27 cellular contexts compared by ENCODE assay signal in genomic region chr10:93032105-93032808, GRCh38. TPM values are rescaled to one million over a fixed set of nuclear protein-coding genes. Genes with fewer than 3 reads are reported as not detected.
DNase-seq lines count a peak whose midpoint lies in the region; ATAC-seq, FAIRE-seq and TF ChIP-seq lines count a peak whose summit lies in the region.
"Had no signal": no experiment of that assay in that cellular context is flagged by ENCODE, and none has a peak within 500 bp of the region (broad histone marks: within the 10 kb centered on the region; RNA-seq: fewer than 3 reads in every experiment).

No MANE protein-coding gene starts in this region.

- peaks cover 11% of the 10 kb centered on the region for H3K9me3 Mint-ChIP-seq in WTC11
- H3K9me3 Mint-ChIP-seq: activated T-helper 17 cell treated with anti-CD3 and anti-CD28 coated beads, Interleukin-2, amount 50 U/mL, for 72 hours; natural killer cell treated with Interleukin-12 subunit alpha and Interleukin-12 subunit beta and Interleukin-15 and Interleukin-18, amount 100 ng/mL, for 72 hours had no signal

- no peaks in the 10 kb centered on the region for H3K9me3 ChIP-seq in kidney (ENCODE audit: control insufficient read depth in 1 of 2, low read length in 2 of 2)

- H3K4me3 ChIP-seq in kidney (ENCODE audit: low read length in 2 of 2): no peak overlapping the region
- H3K4me3 ChIP-seq: SK-N-MC, stomach had no signal

- DNase-seq in H54 (ENCODE audit: insufficient read length, low spot score): no peak
- no peak for DNase-seq in WTC11 (ENCODE audit: low spot score)
- peak; percentile 28 for DNase-seq in hepatic stellate cell (ENCODE audit: low spot score)
- peak; percentile 22 for DNase-seq in superior temporal gyrus (ENCODE audit: extremely low spot score)
- no peak for DNase-seq in kidney
- DNase-seq: activated CD4-positive, alpha-beta T cell treated with anti-CD3 and anti-CD28 coated beads, Interleukin-2, amount 50 U/mL, for 1 hour; brain microvascular endothelial cell; cortex of kidney; NCI-H1105; NCI-H2081 treated with DMSO at 0.1 percent for 48 hours; NCI-H524; right cardiac atrium; stomach; WERI-Rb-1 had no signal

- no peaks in the 10 kb centered on the region for H3K36me3 ChIP-seq in kidney (ENCODE audit: control insufficient read depth in 1 of 2, insufficient read depth in 2 of 2, low read length in 2 of 2)
- H3K36me3 ChIP-seq: brain microvascular endothelial cell, WERI-Rb-1 had no signal

- CTCF ChIA-PET in WTC11 (lab: Charles Lee): interaction anchor here (2.0 kb wide), 1 partner anchor 8 kb away, joined by 13 read pairs; no protein-coding TSS in a partner anchor

- no peak overlapping the region for H3K4me3 Mint-ChIP-seq in WTC11
- H3K4me3 Mint-ChIP-seq: activated T-helper 17 cell treated with anti-CD3 and anti-CD28 coated beads, Interleukin-2, amount 50 U/mL, for 72 hours; natural killer cell treated with Interleukin-12 subunit alpha and Interleukin-12 subunit beta and Interleukin-15 and Interleukin-18, amount 100 ng/mL, for 72 hours had no signal

- TF ChIP-seq CTCF in WTC11 (IDR thresholded peaks at IDR 0.05) (no peak), kidney (IDR thresholded peaks at IDR 0.05; ENCODE audit: borderline replicate concordance, extremely low read depth, insufficient read depth) (no peak)

- TF ChIP-seq POLR2A in H54 (IDR thresholded peaks at IDR 0.05; ENCODE audit: low read depth, low read length): no peak

- peaks cover 37% of the 10 kb centered on the region for H3K4me1 Mint-ChIP-seq in WTC11
- H3K4me1 Mint-ChIP-seq: activated T-helper 17 cell treated with anti-CD3 and anti-CD28 coated beads, Interleukin-2, amount 50 U/mL, for 72 hours had no signal

- H3K4me1 ChIP-seq in kidney (ENCODE audit: control insufficient read depth in 1 of 2, insufficient read depth in 1 of 2, low read depth in 1 of 2, low read length in 2 of 2): no peaks in the 10 kb centered on the region
- H3K4me1 ChIP-seq: parathyroid adenoma had no signal

- H3K27ac ChIP-seq in kidney (ENCODE audit: low read depth in 2 of 2, low read length in 2 of 2): no peak overlapping the region
- H3K27ac ChIP-seq: brain microvascular endothelial cell, parathyroid adenoma, SK-N-MC, stomach, WERI-Rb-1 had no signal

- no peak for ATAC-seq in WTC11
- ATAC-seq in GM19324 (IDR thresholded peaks at IDR 0.05; ENCODE audit: low FRiP score, unreplicated experiment): no peak
- no peak for ATAC-seq in GM18909 (IDR thresholded peaks at IDR 0.05; ENCODE audit: poor library complexity, unreplicated experiment)
- ATAC-seq: activated T-helper 17 cell treated with anti-CD3 and anti-CD28 coated beads, Interleukin-2, amount 50 U/mL, for 72 hours; natural killer cell treated with Interleukin-12 subunit alpha and Interleukin-12 subunit beta and Interleukin-15 and Interleukin-18, amount 100 ng/mL, for 72 hours; right cardiac atrium had no signal

- H3K36me3 Mint-ChIP-seq in WTC11: peaks cover 7% of the 10 kb centered on the region
- H3K36me3 Mint-ChIP-seq: natural killer cell treated with Interleukin-12 subunit alpha and Interleukin-12 subunit beta and Interleukin-15 and Interleukin-18, amount 100 ng/mL, for 72 hours had no signal

- POLR2A ChIA-PET in WTC11 (lab: Charles Lee): no interaction called here

- FAIRE-seq in H54 (lab: Jason Lieb, UNC): peak; percentile 69
- no peak for FAIRE-seq in kidney (lab: Jason Lieb, UNC)
- FAIRE-seq: endometrium, G401.6 had no signal

- intact Hi-C loops in kidney (cut with DNase I): no loop called here

- H3K27ac Mint-ChIP-seq in WTC11: peak overlapping the region; percentile 43; the same call in 1 of the 2 replicates
- H3K27ac Mint-ChIP-seq: activated T-helper 17 cell treated with anti-CD3 and anti-CD28 coated beads, Interleukin-2, amount 50 U/mL, for 72 hours; natural killer cell treated with Interleukin-12 subunit alpha and Interleukin-12 subunit beta and Interleukin-15 and Interleukin-18, amount 100 ng/mL, for 72 hours had no signal

- no peak overlapping the region for H3K9ac ChIP-seq in kidney (ENCODE audit: low read length in 2 of 2)
- H3K9ac ChIP-seq: parathyroid adenoma had no signal

- no peaks in the 10 kb centered on the region for H3K27me3 Mint-ChIP-seq in WTC11 (ENCODE audit: low read depth)
- H3K27me3 Mint-ChIP-seq: activated T-helper 17 cell treated with anti-CD3 and anti-CD28 coated beads, Interleukin-2, amount 50 U/mL, for 72 hours; natural killer cell treated with Interleukin-12 subunit alpha and Interleukin-12 subunit beta and Interleukin-15 and Interleukin-18, amount 100 ng/mL, for 72 hours had no signal

TF ChIP-seq in WTC11, 78 proteins besides CTCF, POLR2A, EP300 and RAD21:
- TF ChIP-seq GABPB1 (CRISPR knock-in tag; IDR thresholded peaks at IDR 0.05) (peak; percentile 60), CREB1 (CRISPR knock-in tag; IDR thresholded peaks at IDR 0.05) (no peak)

RNA-seq across cellular contexts. Expression of gene CYP26C1, which starts 28.3 kb away (rescaled TPM):
- total RNA-seq in WTC11 (2021): 0.07 to 0.11 TPM (median 0.11 TPM) in 3 replicates
- 0.35 TPM for total RNA-seq in kidney
- polyA plus RNA-seq in kidney (ENCODE audit: insufficient read depth, low read depth, low replicate concordance): 0.09 TPM
- total RNA-seq: activated T-helper 17 cell treated with anti-CD3 and anti-CD28 coated beads, Interleukin-2, amount 50 U/mL, for 72 hours; RPMI7951; T-helper 2 cell treated with Interferon-gamma antibody and Interleukin-4, amounts not matched to agents 100 ng/mL and 5 ng/mL, for 36 hours had no signal
- polyA plus RNA-seq: AG04450, stomach had no signal

RNA-seq across cellular contexts. Expression of gene CYP26A1, which starts 41.4 kb away (rescaled TPM):
- total RNA-seq in WTC11 (2021) (2.1 to 3.4 TPM (median 3.1 TPM) in 3 replicates), kidney (0.22 TPM)
- not detected for polyA plus RNA-seq in kidney (ENCODE audit: insufficient read depth, low read depth, low replicate concordance)
- total RNA-seq: natural killer cell treated with Interleukin-12 subunit alpha and Interleukin-12 subunit beta and Interleukin-15 and Interleukin-18, amount 100 ng/mL, for 72 hours; right cardiac atrium; RPMI7951; stomach; T-helper 2 cell treated with Interferon-gamma antibody and Interleukin-4, amounts not matched to agents 100 ng/mL and 5 ng/mL, for 36 hours; ureter had no signal
- polyA plus RNA-seq: AG04450, fibroblast of lung, right cardiac atrium had no signal

Comparison
In these comparisons a context has a peak if more than half of its experiments do, and no peak if none do; other contexts are left out.
1. DNase-seq: peak in hepatic stellate cell (single experiment) and superior temporal gyrus (single experiment); none in H54 (single experiment), WTC11 (single experiment) and kidney (single experiment).